ENCODE assay signal across 8 cellular contexts in genomic region chr18:75904416-75904815, GRCh38.
"Had no signal": no experiment of that assay in that cellular context is flagged by ENCODE, and none has a peak within 500 bp of the region (broad histone marks: within the 10 kb centered on the region; RNA-seq: fewer than 3 reads in every experiment).

No MANE protein-coding gene starts in this region.

- H3K27ac Mint-ChIP-seq: IgD-negative memory B cell had no signal

- ATAC-seq: HepG2, K562 had no signal

- H3K4me3 ChIP-seq: K562 had no signal

- DNase-seq: IMR-90, KBM-7, KG1 had no signal

- H3K27ac ChIP-seq: HL-60 had no signal

- FAIRE-seq: HepG2, HTR-8/SVneo, K562 had no signal

- H3K4me1 Mint-ChIP-seq: IgD-negative memory B cell had no signal

- H3K36me3 Mint-ChIP-seq: IgD-negative memory B cell had no signal

- H3K27me3 Mint-ChIP-seq: IgD-negative memory B cell had no signal
